Comparison of ENCODE assay signal across 20 cellular contexts in the genomic region with DNA sequence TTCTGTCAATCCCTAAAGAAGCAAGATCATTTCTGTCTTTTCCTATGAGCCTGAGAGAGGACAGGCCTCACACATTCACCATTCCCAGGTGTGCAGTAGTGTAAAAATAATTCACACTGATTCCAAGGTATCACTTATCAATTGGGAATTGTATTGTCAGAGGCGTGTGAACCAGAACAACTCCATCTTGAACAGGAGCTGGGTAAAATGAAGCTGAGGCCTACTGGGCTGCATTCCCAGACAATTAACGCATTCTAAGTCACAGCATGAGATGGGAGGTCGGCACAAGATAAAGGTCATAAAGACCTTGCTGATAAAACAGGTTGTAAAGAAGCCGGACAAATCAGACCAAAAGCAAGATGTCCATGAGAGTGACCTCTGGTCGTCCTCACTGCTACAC.
"Had no signal": no experiment of that assay in that cellular context is flagged by ENCODE, and none has a peak within 500 bp of the region (broad histone marks: within the 10 kb centered on the region; RNA-seq: fewer than 3 reads in every experiment).

No MANE protein-coding gene starts in this region.

- H3K27ac Mint-ChIP-seq: activated naive CD4-positive, alpha-beta T cell treated with anti-CD3 and anti-CD28 coated beads for 36 hours; activated naive CD8-positive, alpha-beta T cell treated with anti-CD3 and anti-CD28 coated beads, Interleukin-2, amount 50 U/mL, for 24 hours; activated T-helper 2 cell treated with anti-CD3 and anti-CD28 coated beads, Interferon-gamma antibody, Interleukin-2, Interleukin-4, amounts not matched to agents 10 μg/mL and 5 μg/mL and 100 μg/mL, durations not matched to agents 14 hours and 24 hours and 36 hours; naive thymus-derived CD4-positive, alpha-beta T cell; stimulated activated naive B cell treated with anti-CD40 and anti-IgM and Interleukin-4, amounts not matched to agents 10 μg/mL and 1 μg/mL and 100 μg/mL, for 72 hours had no signal

- ATAC-seq: activated naive CD8-positive, alpha-beta T cell treated with anti-CD3 and anti-CD28 coated beads, Interleukin-2, amount 50 U/mL, for 24 hours; left colon; mucosa of descending colon; naive thymus-derived CD4-positive, alpha-beta T cell; stimulated activated naive B cell treated with anti-CD40 and anti-IgM and Interleukin-4, amounts not matched to agents 10 μg/mL and 1 μg/mL and 100 μg/mL, for 72 hours had no signal

- H3K4me3 Mint-ChIP-seq: activated naive CD4-positive, alpha-beta T cell treated with anti-CD3 and anti-CD28 coated beads for 36 hours; activated naive CD8-positive, alpha-beta T cell treated with anti-CD3 and anti-CD28 coated beads, Interleukin-2, amount 50 U/mL, for 24 hours; naive thymus-derived CD4-positive, alpha-beta T cell; stimulated activated naive B cell treated with anti-CD40 and anti-IgM and Interleukin-4, amounts not matched to agents 10 μg/mL and 1 μg/mL and 100 μg/mL, for 72 hours had no signal

- H3K9ac ChIP-seq: parathyroid adenoma had no signal

- H3K27me3 Mint-ChIP-seq: activated naive CD8-positive, alpha-beta T cell treated with anti-CD3 and anti-CD28 coated beads, Interleukin-2, amount 50 U/mL, for 24 hours; naive thymus-derived CD4-positive, alpha-beta T cell; stimulated activated naive B cell treated with anti-CD40 and anti-IgM and Interleukin-4, amounts not matched to agents 10 μg/mL and 1 μg/mL and 100 μg/mL, for 72 hours had no signal

- H3K4me1 ChIP-seq: colonic mucosa, esophagus squamous epithelium, parathyroid adenoma, tibial artery, uterus had no signal

- FAIRE-seq: endothelial cell of umbilical vein had no signal

- H3K9me3 Mint-ChIP-seq: activated T-helper 2 cell treated with anti-CD3 and anti-CD28 coated beads, Interferon-gamma antibody, Interleukin-2, Interleukin-4, amounts not matched to agents 10 μg/mL and 5 μg/mL and 100 μg/mL, durations not matched to agents 14 hours and 24 hours and 36 hours; stimulated activated naive B cell treated with anti-CD40 and anti-IgM and Interleukin-4, amounts not matched to agents 10 μg/mL and 1 μg/mL and 100 μg/mL, for 72 hours had no signal

- H2AFZ ChIP-seq: parathyroid adenoma had no signal

- H3K4me1 Mint-ChIP-seq: activated naive CD8-positive, alpha-beta T cell treated with anti-CD3 and anti-CD28 coated beads, Interleukin-2, amount 50 U/mL, for 24 hours; naive thymus-derived CD4-positive, alpha-beta T cell had no signal

- H3K79me2 ChIP-seq: parathyroid adenoma had no signal

- H3K9me3 ChIP-seq: colonic mucosa, esophagus squamous epithelium, mucosa of descending colon, neutrophil, uterus had no signal

- H3K4me3 ChIP-seq: colonic mucosa, esophagus squamous epithelium, lung, mucosa of descending colon, tibial artery, uterus had no signal

- H3K27me3 ChIP-seq: colonic mucosa, esophagus squamous epithelium, neutrophil, tibial artery, uterus had no signal

- H3K27ac ChIP-seq: colonic mucosa, esophagus squamous epithelium, neutrophil, parathyroid adenoma, tibial artery, uterus had no signal

- DNase-seq: activated CD4-positive, alpha-beta T cell treated with anti-CD3 and anti-CD28 coated beads for 1 hour; activated CD4-positive, alpha-beta T cell treated with anti-CD3 and anti-CD28 coated beads, Interleukin-2, amount 50 U/mL, for 4 hours; activated naive CD4-positive, alpha-beta T cell treated with anti-CD3 and anti-CD28 coated beads for 36 hours; activated naive CD8-positive, alpha-beta T cell treated with anti-CD3 and anti-CD28 coated beads, Interleukin-2, amount 50 U/mL, for 24 hours; activated T-cell treated with anti-CD3 and anti-CD28 coated beads for 4 hours; colonic mucosa; esophagus squamous epithelium; glutamatergic neuron; left colon; mucosa of descending colon; naive thymus-derived CD4-positive, alpha-beta T cell; stimulated activated CD4-positive, alpha-beta T cell treated with anti-CD3 and anti-CD28 coated beads, Interleukin-2, amount 100 ng/mL, for 48 hours; stimulated activated naive B cell treated with anti-CD40 and anti-IgM and Interleukin-4, amounts not matched to agents 10 μg/mL and 1 μg/mL and 100 μg/mL, for 72 hours; tibial artery; uterus had no signal

- H3K36me3 ChIP-seq: colonic mucosa, esophagus squamous epithelium, neutrophil, tibial artery, uterus had no signal
